In genomic region chr3:138068046-138068445, GRCh38 we compare ENCODE assay signal across 26 cellular contexts. TPM values are rescaled to one million over a fixed set of nuclear protein-coding genes. Genes with fewer than 3 reads are reported as not detected.
"Had no signal": no experiment of that assay in that cellular context is flagged by ENCODE, and none has a peak within 500 bp of the region (broad histone marks: within the 10 kb centered on the region; RNA-seq: fewer than 3 reads in every experiment).

No MANE protein-coding gene starts in this region.

- H3K27ac ChIP-seq: coronary artery, esophagus muscularis mucosa, foreskin keratinocyte, gastroesophageal sphincter, heart right ventricle, lower lobe of right lung, pancreas, right lobe of liver, stomach, thyroid gland had no signal

- DNase-seq: foreskin keratinocyte had no signal

- H3K4me3 ChIP-seq: coronary artery, esophagus muscularis mucosa, gastroesophageal sphincter, heart right ventricle, lower lobe of right lung, pancreas, right lobe of liver, smooth muscle cell, stomach, thyroid gland had no signal

- H3K9me3 ChIP-seq: esophagus muscularis mucosa, gastroesophageal sphincter, heart right ventricle, lower lobe of right lung, pancreas, right lobe of liver, stomach, thyroid gland had no signal

- H3K4me1 ChIP-seq: esophagus muscularis mucosa, foreskin keratinocyte, gastroesophageal sphincter, lower lobe of right lung, pancreas, right lobe of liver had no signal

- H3K27me3 ChIP-seq: esophagus muscularis mucosa, foreskin keratinocyte, gastroesophageal sphincter, heart right ventricle, pancreas, right lobe of liver, stomach, thyroid gland had no signal

- H3K4me2 ChIP-seq: smooth muscle cell had no signal

- H3K36me3 ChIP-seq: right lobe of liver had no signal

RNA-seq across cellular contexts. Expression of gene DZIP1L, which starts 47.4 kb away (rescaled TPM):
- total RNA-seq: naive thymus-derived CD8-positive, alpha-beta T cell had no signal
- polyA plus RNA-seq: immature natural killer cell; naive thymus-derived CD8-positive, alpha-beta T cell had no signal

RNA-seq across cellular contexts. Expression of gene CLDN18, which starts 58.1 kb away (rescaled TPM):
- total RNA-seq: dermis blood vessel endothelial cell; endothelial cell of umbilical vein; epithelial cell of proximal tubule; fibroblast of lung; foreskin keratinocyte; gastroesophageal sphincter; heart right ventricle; left ventricle myocardium superior; mesenteric fat pad; myocyte; naive thymus-derived CD8-positive, alpha-beta T cell; occipital lobe; posterior vena cava; pulmonary artery endothelial cell; right lobe of liver; smooth muscle cell; subcutaneous adipose tissue; thyroid gland; urinary bladder had no signal
- polyA plus RNA-seq: endothelial cell of umbilical vein; fibroblast of lung; foreskin keratinocyte; immature natural killer cell; keratinocyte; naive thymus-derived CD8-positive, alpha-beta T cell; urinary bladder had no signal
